ENCODE assay signal across 8 cellular contexts in the genomic region with DNA sequence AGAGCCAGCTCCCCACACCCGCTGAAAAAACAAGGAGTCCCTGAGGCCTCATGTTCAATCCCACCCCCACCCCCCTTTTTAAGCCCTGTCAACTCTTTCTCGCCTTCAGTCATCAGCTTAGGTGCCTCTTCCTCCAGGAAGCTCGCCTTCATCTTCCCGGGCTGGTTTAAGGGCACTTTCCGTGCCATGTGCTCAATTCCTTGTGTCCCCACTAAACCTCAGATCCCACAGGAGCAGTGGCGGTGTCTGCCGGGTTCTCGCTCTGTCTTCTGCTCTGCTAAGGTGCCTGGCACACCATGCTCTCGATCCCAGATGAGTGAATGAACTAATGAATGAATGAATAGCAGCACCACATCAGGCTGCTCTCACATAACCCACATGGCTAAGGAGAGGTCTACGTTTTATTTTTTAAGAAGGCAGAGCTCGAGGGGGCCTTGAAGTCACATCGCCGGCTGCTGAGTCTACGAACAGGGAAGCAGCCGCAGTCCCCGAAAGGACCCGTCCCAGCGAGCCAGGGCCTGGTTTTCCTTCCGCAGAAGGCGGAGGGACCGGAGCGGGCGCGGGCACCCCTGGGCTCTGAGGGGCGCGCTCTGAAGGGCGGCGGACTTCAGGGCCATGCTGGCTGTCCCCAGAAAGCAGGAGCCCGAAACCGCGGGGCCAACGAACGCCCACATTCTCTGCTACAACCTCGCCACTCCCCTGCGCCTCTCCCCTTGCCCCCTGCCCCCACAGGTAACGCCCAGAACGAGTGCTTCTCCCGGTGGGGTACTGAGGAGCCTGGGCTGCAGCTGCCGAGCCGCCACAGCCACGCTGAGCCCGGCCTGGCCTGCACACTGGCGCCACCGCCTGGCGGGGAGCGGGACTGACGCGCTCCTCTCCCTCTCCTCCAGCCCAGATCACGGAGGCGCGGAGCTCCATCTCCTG.
DNase-seq lines count a peak whose midpoint lies in the region; ATAC-seq and TF ChIP-seq lines count a peak whose summit lies in the region.

No MANE protein-coding gene starts in this region.

- peak overlapping the region in 1 of 2 donors; percentile 20 for H3K27ac ChIP-seq in prostate gland

- H3K4me1 ChIP-seq in prostate gland (replicated peaks) = no peaks in the 10 kb centered on the region

- peak overlapping the region; percentile 30 to 34 for H3K4me3 ChIP-seq in prostate gland

- no peaks in the 10 kb centered on the region for H3K36me3 Mint-ChIP-seq in activated naive CD8-positive, alpha-beta T cell treated with anti-CD3 and anti-CD28 coated beads, Interleukin-2, amount 10 ng/mL, durations not matched to agents 7 days and 5 days

- peaks cover 55% of the 10 kb centered on the region for H3K27me3 Mint-ChIP-seq in activated naive CD8-positive, alpha-beta T cell treated with anti-CD3 and anti-CD28 coated beads, Interleukin-2, amount 10 ng/mL, durations not matched to agents 7 days and 5 days

- ATAC-seq in GM21786 (IDR thresholded peaks at IDR 0.05; ENCODE audit: unreplicated experiment) (peak; percentile 84), left ventricle myocardium superior (peak; percentile 98)
- ATAC-seq in activated naive CD8-positive, alpha-beta T cell treated with anti-CD3 and anti-CD28 coated beads, Interleukin-2, amount 10 ng/mL, durations not matched to agents 7 days and 5 days (ENCODE audit: low read depth) = peak; percentile 95

- POLR2A ChIA-PET in activated naive CD8-positive, alpha-beta T cell treated with anti-CD3 and anti-CD28 coated beads, Interleukin-2, amount 10 ng/mL, durations not matched to agents 7 days and 5 days (lab: Charles Lee) = no interaction called here

- no peak for TF ChIP-seq POLR2A in prostate gland (IDR thresholded peaks at IDR 0.05)

- no peaks in the 10 kb centered on the region for H3K9me3 Mint-ChIP-seq in activated naive CD8-positive, alpha-beta T cell treated with anti-CD3 and anti-CD28 coated beads, Interleukin-2, amount 10 ng/mL, durations not matched to agents 7 days and 5 days

- intact Hi-C loops in left ventricle myocardium superior (cut with micrococcal nuclease) (loop anchor here (10.0 kb wide), 1 partner anchor 546 kb away; no protein-coding TSS in a partner anchor), prostate gland (cut with DNase I) (loop anchor here (2.0 kb wide), 1 partner anchor 542 kb away; no protein-coding TSS in a partner anchor)

- no peaks in the 10 kb centered on the region for H3K36me3 ChIP-seq in prostate gland

- no peaks in the 10 kb centered on the region for H3K9me3 ChIP-seq in prostate gland

- H3K4me1 Mint-ChIP-seq in activated naive CD8-positive, alpha-beta T cell treated with anti-CD3 and anti-CD28 coated beads, Interleukin-2, amount 10 ng/mL, durations not matched to agents 7 days and 5 days = peaks cover 5% of the 10 kb centered on the region

- no peaks in the 10 kb centered on the region for H3K27me3 ChIP-seq in prostate gland (replicated peaks; ENCODE audit: insufficient read depth)

- peak; percentile 73 to 94 (median 90) for TF ChIP-seq CTCF in prostate gland (IDR thresholded peaks at IDR 0.05)

- DNase-seq in ELR (ENCODE audit: low read depth) (peak; percentile 56), KG1 (lab: John Stamatoyannopoulos, UW) (peak; percentile 31), SKM-1 (lab: John Stamatoyannopoulos, UW; ENCODE audit: unreplicated experiment) (peak; percentile 69), left ventricle myocardium superior (peak; percentile 87), prostate gland (ENCODE audit: low spot score) (peak; percentile 61), ureter (ENCODE audit: low spot score) (peak; percentile 83)
- peak; percentile 90 for DNase-seq in activated naive CD8-positive, alpha-beta T cell treated with anti-CD3 and anti-CD28 coated beads, Interleukin-2, amount 10 ng/mL, durations not matched to agents 7 days and 5 days

- peak overlapping the region; percentile 60 for H3K4me3 Mint-ChIP-seq in activated naive CD8-positive, alpha-beta T cell treated with anti-CD3 and anti-CD28 coated beads, Interleukin-2, amount 10 ng/mL, durations not matched to agents 7 days and 5 days

- no peak overlapping the region for H3K27ac Mint-ChIP-seq in activated naive CD8-positive, alpha-beta T cell treated with anti-CD3 and anti-CD28 coated beads, Interleukin-2, amount 10 ng/mL, durations not matched to agents 7 days and 5 days

- 12% methylated on average over 51 of the region's 51 CpGs for WGBS in prostate gland

Comparison
In these comparisons a context has a peak if more than half of its experiments do, and no peak if none do; other contexts are left out.
1. DNase-seq: peak in every context shown above with its lines; median percentile 90 in activated naive CD8-positive, alpha-beta T cell treated with anti-CD3 and anti-CD28 coated beads, Interleukin-2, amount 10 ng/mL, durations not matched to agents 7 days and 5 days; 87 in left ventricle myocardium superior; 83 in ureter; 69 in SKM-1; 61 in prostate gland; 56 in ELR; 31 in KG1.